In the genomic region with DNA sequence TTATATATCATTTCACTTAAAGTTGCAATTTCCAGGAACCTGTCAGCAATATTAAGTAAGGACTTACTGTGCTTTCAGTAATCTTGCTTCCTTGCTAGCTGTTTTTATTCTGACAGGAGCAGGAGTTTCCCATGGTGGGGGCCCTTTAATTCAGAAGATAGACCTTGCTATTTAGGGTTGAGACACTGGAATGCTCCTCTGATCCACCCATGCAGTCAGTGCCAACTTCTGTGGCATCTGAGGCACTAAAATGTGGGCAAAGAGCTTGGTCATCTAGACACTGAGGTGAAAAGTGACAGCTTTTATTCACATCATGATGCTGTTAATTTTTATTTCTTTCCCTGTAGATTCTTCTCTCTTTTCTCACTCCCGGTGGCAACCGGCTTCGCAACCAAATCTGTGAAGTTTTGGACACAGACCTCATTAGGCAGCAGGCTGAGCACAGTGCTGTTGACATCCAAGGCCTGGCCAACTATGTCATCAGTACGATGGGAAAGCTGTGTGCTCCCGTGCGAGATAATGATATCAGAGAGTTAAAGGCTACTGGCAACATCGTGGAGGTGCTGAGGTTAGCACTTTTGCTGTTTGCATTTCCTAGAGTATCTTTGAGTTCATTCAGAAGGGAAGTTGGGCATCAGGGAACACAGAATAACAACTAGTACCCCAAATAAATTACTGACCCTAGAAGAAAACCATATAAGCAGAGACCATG, we compare ENCODE assay signal across 1 cellular context.
TF ChIP-seq lines count a peak whose summit lies in the region.

No MANE protein-coding gene starts in this region.

TF ChIP-seq in HepG2, 621 proteins besides CTCF, POLR2A, EP300 and RAD21:
- peak; percentile 43 to 61; a peak in 3 of 4 replicates for TF ChIP-seq MAFK (conservative IDR thresholded peaks at IDR 0.05 in 1 of 2, IDR thresholded peaks at IDR 0.05 in 1 of 2; ENCODE audit: low read length in 2 of 2)
- TF ChIP-seq HNF4G (IDR thresholded peaks at IDR 0.05; ENCODE audit: borderline replicate concordance, low read depth, low read length) = no peak
- no peak for TF ChIP-seq HNF4G (CRISPR knock-in tag; IDR thresholded peaks at IDR 0.05; ENCODE audit: borderline replicate concordance, low read depth)
TF ChIP-seq in HepG2: peak in this region for 1.
